Comparison of ENCODE assay signal across 8 cellular contexts in the genomic region with DNA sequence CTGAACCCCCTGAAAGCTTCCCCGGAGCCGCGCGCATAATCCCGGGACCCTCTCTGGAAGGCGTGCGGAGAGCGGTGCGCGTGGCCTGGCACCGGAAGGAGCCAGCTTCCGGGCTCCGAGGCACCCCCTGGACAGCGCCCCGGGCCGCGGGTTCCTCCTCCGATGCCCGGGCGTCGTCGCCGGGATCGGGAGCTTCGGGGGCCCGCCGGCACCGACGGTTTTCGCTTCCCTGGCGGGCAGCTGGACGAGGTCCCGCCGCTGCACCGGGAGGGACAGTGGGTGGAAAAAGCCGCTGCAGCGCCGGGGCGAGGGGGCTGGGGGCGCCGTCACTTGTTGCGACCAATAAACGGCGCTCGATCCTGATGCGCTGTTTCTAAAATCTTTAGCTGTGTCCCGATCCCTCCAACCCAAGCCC. TPM values are rescaled to one million over a fixed set of nuclear protein-coding genes. Genes with fewer than 3 reads are reported as not detected.
DNase-seq lines count a peak whose midpoint lies in the region; ATAC-seq and TF ChIP-seq lines count a peak whose summit lies in the region.

No MANE protein-coding gene starts in this region.

- H3K4me1 ChIP-seq in endodermal cell (ENCODE audit: control insufficient read depth, insufficient read depth, low read length): no peaks in the 10 kb centered on the region
- H3K4me1 ChIP-seq in naive thymus-derived CD4-positive, alpha-beta T cell (ENCODE audit: control insufficient read depth in 2 of 2, insufficient read depth in 2 of 2, low read length in 2 of 2): peaks cover 12 to 19% of the 10 kb centered on the region in 2 donors

- H3K9ac ChIP-seq in endodermal cell (ENCODE audit: extremely low read depth, low read length, poor library complexity, severe bottlenecking): peak overlapping the region; percentile 1

- CTCF ChIA-PET in activated CD4-positive, alpha-beta T cell treated with anti-CD3 and anti-CD28 coated beads, Interleukin-2, amount 10 ng/mL, durations not matched to agents 7 days and 5 days (lab: Charles Lee): interaction anchor here (0.5 to 1.2 kb wide), 4 partner anchors 14 to 277 kb away, joined by 3 to 4 read pairs (median 3); no protein-coding TSS in a partner anchor
- CTCF ChIA-PET in RWPE1 (lab: Yijun Ruan, JAX): interaction anchor here (0.6 to 1.2 kb wide), 5 partner anchors 10 to 124 kb away, joined by 3 to 5 read pairs (median 4); no protein-coding TSS in a partner anchor
- CTCF ChIA-PET in naive thymus-derived CD4-positive, alpha-beta T cell (lab: Charles Lee): interaction anchor here (1.0 kb wide), 1 partner anchor 129 kb away, joined by 4 read pairs; the partner anchor contains the start of gene MAP3K5

- H3K4me3 ChIP-seq in endodermal cell (ENCODE audit: low read length): peak overlapping the region; percentile 79
- H3K4me3 ChIP-seq in naive thymus-derived CD4-positive, alpha-beta T cell (ENCODE audit: low read length): peak overlapping the region; percentile 6

- intact Hi-C loops in naive thymus-derived CD4-positive, alpha-beta T cell (cut with micrococcal nuclease): loop anchor here (2.0 to 10.0 kb wide), 4 partner anchors 97 to 577 kb away; partner anchors contain the start of gene PEX7 (in 2 of the 2)

- no peaks in the 10 kb centered on the region for H3K9me3 ChIP-seq in endodermal cell (ENCODE audit: control insufficient read depth, low read length)
- H3K9me3 ChIP-seq in naive thymus-derived CD4-positive, alpha-beta T cell (ENCODE audit: control insufficient read depth in 2 of 3, low read length in 3 of 3): no peaks in the 10 kb centered on the region

- no peaks in the 10 kb centered on the region for H3K36me3 ChIP-seq in endodermal cell (ENCODE audit: control insufficient read depth, insufficient read depth, low read length)
- H3K36me3 ChIP-seq in naive thymus-derived CD4-positive, alpha-beta T cell (ENCODE audit: control insufficient read depth in 2 of 3, insufficient read depth in 3 of 3, low read length in 3 of 3): no peaks in the 10 kb centered on the region

- peaks cover 64% of the 10 kb centered on the region for H3K27me3 Mint-ChIP-seq in activated CD4-positive, alpha-beta T cell treated with anti-CD3 and anti-CD28 coated beads, Interleukin-2, amount 10 ng/mL, durations not matched to agents 7 days and 5 days
- peaks cover 73% of the 10 kb centered on the region for H3K27me3 Mint-ChIP-seq in endodermal cell (ENCODE audit: insufficient read depth)
- H3K27me3 Mint-ChIP-seq in naive thymus-derived CD4-positive, alpha-beta T cell: peaks cover 49 to 71% (median 50%) of the 10 kb centered on the region in 5 donors

- POLR2A ChIA-PET in activated CD4-positive, alpha-beta T cell treated with anti-CD3 and anti-CD28 coated beads, Interleukin-2, amount 10 ng/mL, durations not matched to agents 7 days and 5 days (lab: Charles Lee): no interaction called here
- POLR2A ChIA-PET in RWPE1 (lab: Yijun Ruan, JAX; ENCODE audit: low non-redundant PET): no interaction called here
- POLR2A ChIA-PET in naive thymus-derived CD4-positive, alpha-beta T cell (lab: Charles Lee): no interaction called here

- WGBS in endodermal cell (ENCODE audit: insufficient coverage in 1 of 2, insufficient read length in 1 of 2), 2 experiments: 0% methylated on average over 7 to 47 of the region's 47 CpGs

- DNase-seq in activated CD4-positive, alpha-beta T cell treated with anti-CD3 and anti-CD28 coated beads, Interleukin-2, amount 10 ng/mL, durations not matched to agents 7 days and 5 days: no peak
- no peak for DNase-seq in activated CD4-positive, alpha-beta T cell treated with anti-CD3 and anti-CD28 coated beads, Interleukin-2, amount 50 U/mL, for 1 hour
- DNase-seq in RWPE1 (ENCODE audit: low spot score): peak; percentile 14
- no peak for DNase-seq in endodermal cell
- no peak for DNase-seq in naive thymus-derived CD4-positive, alpha-beta T cell
- no peak for DNase-seq in cortex of kidney (lab: John Stamatoyannopoulos, UW)
- no peak for DNase-seq in NCI-H1105 treated with DMSO at 0.1 percent for 48 hours (lab: John Stamatoyannopoulos, UW)
- no peak for DNase-seq in stimulated activated CD8-positive, alpha-beta memory T cell treated with anti-CD3 and anti-CD28 coated beads, Interleukin-4, amount 100 ng/mL, for 48 hours

- no peak for ATAC-seq in naive thymus-derived CD4-positive, alpha-beta T cell

- peak overlapping the region; percentile 67 for H3K4me3 Mint-ChIP-seq in activated CD4-positive, alpha-beta T cell treated with anti-CD3 and anti-CD28 coated beads, Interleukin-2, amount 10 ng/mL, durations not matched to agents 7 days and 5 days
- peak overlapping the region; percentile 57 for H3K4me3 Mint-ChIP-seq in endodermal cell
- peak overlapping the region; percentile 70 to 90 (median 82) for H3K4me3 Mint-ChIP-seq in naive thymus-derived CD4-positive, alpha-beta T cell

- no peak overlapping the region for H3K27ac ChIP-seq in RWPE1
- H3K27ac ChIP-seq in endodermal cell (ENCODE audit: low read depth, low read length): no peak overlapping the region
- H3K27ac ChIP-seq in naive thymus-derived CD4-positive, alpha-beta T cell (ENCODE audit: low read depth, low read length): no peak overlapping the region

- H3K27me3 ChIP-seq in endodermal cell (ENCODE audit: control insufficient read depth, insufficient read depth, low read length, poor library complexity, severe bottlenecking): peaks cover 70% of the 10 kb centered on the region
- peaks cover 7 to 14% of the 10 kb centered on the region in 2 donors for H3K27me3 ChIP-seq in naive thymus-derived CD4-positive, alpha-beta T cell (ENCODE audit: control insufficient read depth in 2 of 2, insufficient read depth in 2 of 2, low read length in 2 of 2)

- peaks cover 29% of the 10 kb centered on the region for H3K4me1 Mint-ChIP-seq in activated CD4-positive, alpha-beta T cell treated with anti-CD3 and anti-CD28 coated beads, Interleukin-2, amount 10 ng/mL, durations not matched to agents 7 days and 5 days
- peaks cover 4% of the 10 kb centered on the region for H3K4me1 Mint-ChIP-seq in endodermal cell
- H3K4me1 Mint-ChIP-seq in naive thymus-derived CD4-positive, alpha-beta T cell: peaks cover 16 to 31% (median 19%) of the 10 kb centered on the region in 7 donors

- H3K9me3 Mint-ChIP-seq in activated CD4-positive, alpha-beta T cell treated with anti-CD3 and anti-CD28 coated beads, Interleukin-2, amount 10 ng/mL, durations not matched to agents 7 days and 5 days: no peaks in the 10 kb centered on the region
- H3K9me3 Mint-ChIP-seq in endodermal cell: no peaks in the 10 kb centered on the region
- H3K9me3 Mint-ChIP-seq in naive thymus-derived CD4-positive, alpha-beta T cell: no peaks in the 10 kb centered on the region

- TF ChIP-seq CTCF in RWPE1 (conservative IDR thresholded peaks at IDR 0.05; ENCODE audit: low read depth): no peak
- no peak for TF ChIP-seq CTCF in endodermal cell (conservative IDR thresholded peaks at IDR 0.05)

- H3K36me3 Mint-ChIP-seq in activated CD4-positive, alpha-beta T cell treated with anti-CD3 and anti-CD28 coated beads, Interleukin-2, amount 10 ng/mL, durations not matched to agents 7 days and 5 days (ENCODE audit: low read depth): no peaks in the 10 kb centered on the region
- H3K36me3 Mint-ChIP-seq in endodermal cell (ENCODE audit: low read depth): no peaks in the 10 kb centered on the region
- peaks cover 0 to 6% (median 3%) of the 10 kb centered on the region in 5 donors for H3K36me3 Mint-ChIP-seq in naive thymus-derived CD4-positive, alpha-beta T cell

- H3K27ac Mint-ChIP-seq in activated CD4-positive, alpha-beta T cell treated with anti-CD3 and anti-CD28 coated beads, Interleukin-2, amount 10 ng/mL, durations not matched to agents 7 days and 5 days: no peak overlapping the region
- H3K27ac Mint-ChIP-seq in endodermal cell: no peak overlapping the region
- no peak overlapping the region for H3K27ac Mint-ChIP-seq in naive thymus-derived CD4-positive, alpha-beta T cell

RNA-seq across cellular contexts. Expression of gene SLC35D3, which starts 0.6 kb away (rescaled TPM):
- not detected for total RNA-seq in activated CD4-positive, alpha-beta T cell treated with anti-CD3 and anti-CD28 coated beads, Interleukin-2, amount 10 ng/mL, durations not matched to agents 7 days and 5 days
- under 1 TPM in 1 of 2 donors, not detected in 1; 0.44 TPM for total RNA-seq in endodermal cell
- not detected for polyA plus RNA-seq in endodermal cell (2013, experiment 1 of 2)
- polyA plus RNA-seq in endodermal cell (2013, experiment 2 of 2): not detected
- total RNA-seq in naive thymus-derived CD4-positive, alpha-beta T cell: under 1 TPM in 1 of 5 experiments, not detected in 4; 0.16 TPM
- not detected for polyA plus RNA-seq in naive thymus-derived CD4-positive, alpha-beta T cell
